1 cellular context compared by ENCODE assay signal in the genomic region with DNA sequence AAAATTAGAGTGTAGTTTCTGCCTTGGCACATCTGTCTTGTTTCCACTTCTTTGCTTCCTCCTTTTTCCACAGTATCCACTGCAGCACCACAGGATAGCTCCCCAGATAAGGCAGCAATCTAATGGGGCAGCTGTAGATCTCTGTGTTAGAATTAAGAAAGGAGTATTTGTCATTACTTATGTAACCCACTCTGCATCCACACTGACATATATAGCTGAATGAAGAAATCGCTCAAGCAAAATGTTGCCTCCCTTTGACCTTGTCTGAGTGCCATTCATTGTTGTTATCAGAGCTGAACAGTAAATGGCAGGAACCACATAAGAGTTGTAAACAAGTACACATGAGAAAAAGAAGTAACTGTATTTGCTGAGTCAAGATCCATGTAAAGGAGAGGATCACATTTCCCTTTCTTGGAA.
TF ChIP-seq lines count a peak whose summit lies in the region.

No MANE protein-coding gene starts in this region.

TF ChIP-seq in K562, 482 proteins besides CTCF, POLR2A, EP300 and RAD21 (continued from another document and continues in another):
- peak; percentile 54; the same call in 1 of the 2 replicates for TF ChIP-seq ZNF589 (CRISPR knock-in tag; IDR thresholded peaks at IDR 0.05; ENCODE audit: low read depth)
- TF ChIP-seq, protein P1, sequence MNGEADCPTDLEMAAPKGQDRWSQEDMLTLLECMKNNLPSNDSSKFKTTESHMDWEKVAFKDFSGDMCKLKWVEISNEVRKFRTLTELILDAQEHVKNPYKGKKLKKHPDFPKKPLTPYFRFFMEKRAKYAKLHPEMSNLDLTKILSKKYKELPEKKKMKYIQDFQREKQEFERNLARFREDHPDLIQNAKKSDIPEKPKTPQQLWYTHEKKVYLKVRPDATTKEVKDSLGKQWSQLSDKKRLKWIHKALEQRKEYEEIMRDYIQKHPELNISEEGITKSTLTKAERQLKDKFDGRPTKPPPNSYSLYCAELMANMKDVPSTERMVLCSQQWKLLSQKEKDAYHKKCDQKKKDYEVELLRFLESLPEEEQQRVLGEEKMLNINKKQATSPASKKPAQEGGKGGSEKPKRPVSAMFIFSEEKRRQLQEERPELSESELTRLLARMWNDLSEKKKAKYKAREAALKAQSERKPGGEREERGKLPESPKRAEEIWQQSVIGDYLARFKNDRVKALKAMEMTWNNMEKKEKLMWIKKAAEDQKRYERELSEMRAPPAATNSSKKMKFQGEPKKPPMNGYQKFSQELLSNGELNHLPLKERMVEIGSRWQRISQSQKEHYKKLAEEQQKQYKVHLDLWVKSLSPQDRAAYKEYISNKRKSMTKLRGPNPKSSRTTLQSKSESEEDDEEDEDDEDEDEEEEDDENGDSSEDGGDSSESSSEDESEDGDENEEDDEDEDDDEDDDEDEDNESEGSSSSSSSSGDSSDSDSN (IDR thresholded peaks at IDR 0.05; ENCODE audit: borderline replicate concordance in 1 of 2, low read depth in 2 of 2, low read length in 2 of 2) = no peak
- TF ChIP-seq ZNF324 (CRISPR knock-in tag; IDR thresholded peaks at IDR 0.05) = no peak
- no peak for TF ChIP-seq ZNF445 (CRISPR knock-in tag; IDR thresholded peaks at IDR 0.05; ENCODE audit: low read depth)
- no peak for TF ChIP-seq ZNF507 (tag; conservative IDR thresholded peaks at IDR 0.05)
- no peak for TF ChIP-seq E2F8 (IDR thresholded peaks at IDR 0.05; ENCODE audit: low read depth, partially characterized antibody)
- TF ChIP-seq TAL1 (IDR thresholded peaks at IDR 0.05) = peak; percentile 87
- TF ChIP-seq SMAD2 (IDR thresholded peaks at IDR 0.05; ENCODE audit: low read depth, low read length) = no peak
- no peak for TF ChIP-seq CHD2 (IDR thresholded peaks at IDR 0.05; ENCODE audit: low read depth, low read length)
- no peak for TF ChIP-seq NCOA4 (IDR thresholded peaks at IDR 0.05; ENCODE audit: partially characterized antibody)
- no peak for TF ChIP-seq ZNF124 (CRISPR knock-in tag; IDR thresholded peaks at IDR 0.05)
- no peak for TF ChIP-seq RBBP5 (IDR thresholded peaks at IDR 0.05; ENCODE audit: borderline replicate concordance, insufficient read depth, low read length, poor library complexity, severe bottlenecking)
- TF ChIP-seq TRIM24 (IDR thresholded peaks at IDR 0.05) = peak; percentile 77 to 83
- TF ChIP-seq MAFG (tag; conservative IDR thresholded peaks at IDR 0.05) = peak; percentile 83
- TF ChIP-seq, protein P2, sequence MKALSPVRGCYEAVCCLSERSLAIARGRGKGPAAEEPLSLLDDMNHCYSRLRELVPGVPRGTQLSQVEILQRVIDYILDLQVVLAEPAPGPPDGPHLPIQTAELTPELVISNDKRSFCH (CRISPR knock-in tag; IDR thresholded peaks at IDR 0.05) = no peak
- TF ChIP-seq, protein P2 (tag; IDR thresholded peaks at IDR 0.05) = peak; percentile 81
- TF ChIP-seq, protein P3, sequence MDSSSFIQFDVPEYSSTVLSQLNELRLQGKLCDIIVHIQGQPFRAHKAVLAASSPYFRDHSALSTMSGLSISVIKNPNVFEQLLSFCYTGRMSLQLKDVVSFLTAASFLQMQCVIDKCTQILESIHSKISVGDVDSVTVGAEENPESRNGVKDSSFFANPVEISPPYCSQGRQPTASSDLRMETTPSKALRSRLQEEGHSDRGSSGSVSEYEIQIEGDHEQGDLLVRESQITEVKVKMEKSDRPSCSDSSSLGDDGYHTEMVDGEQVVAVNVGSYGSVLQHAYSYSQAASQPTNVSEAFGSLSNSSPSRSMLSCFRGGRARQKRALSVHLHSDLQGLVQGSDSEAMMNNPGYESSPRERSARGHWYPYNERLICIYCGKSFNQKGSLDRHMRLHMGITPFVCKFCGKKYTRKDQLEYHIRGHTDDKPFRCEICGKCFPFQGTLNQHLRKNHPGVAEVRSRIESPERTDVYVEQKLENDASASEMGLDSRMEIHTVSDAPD (CRISPR knock-in tag; IDR thresholded peaks at IDR 0.05) = no peak
- TF ChIP-seq ARHGAP35 (IDR thresholded peaks at IDR 0.05; ENCODE audit: partially characterized antibody) = no peak
- TF ChIP-seq RB1 (IDR thresholded peaks at IDR 0.05; ENCODE audit: low read depth) = no peak
- no peak for TF ChIP-seq KDM4B (IDR thresholded peaks at IDR 0.05; ENCODE audit: borderline replicate concordance in 2 of 2, low read depth in 1 of 2)
- TF ChIP-seq JUN (IDR thresholded peaks at IDR 0.05; ENCODE audit: borderline replicate concordance, low read depth, low read length) = 0 out of 2 replicates have a peak, but pooled peaks have one; percentile 33
- TF ChIP-seq JUN (CRISPR knock-in tag; IDR thresholded peaks at IDR 0.05; ENCODE audit: borderline replicate concordance) = no peak
- TF ChIP-seq SMC3 (conservative IDR thresholded peaks at IDR 0.05; ENCODE audit: insufficient read depth, low read depth, low read length) = no peak
- no peak for TF ChIP-seq RBM14 (IDR thresholded peaks at IDR 0.05; ENCODE audit: borderline replicate concordance, insufficient read depth, low read depth, low read length)
- no peak for TF ChIP-seq ZNF253 (CRISPR knock-in tag; conservative IDR thresholded peaks at IDR 0.05)
- no peak for TF ChIP-seq ELF1 (tag; IDR thresholded peaks at IDR 0.05)
- TF ChIP-seq ZNF407 (IDR thresholded peaks at IDR 0.05; ENCODE audit: low read depth) = no peak
- no peak for TF ChIP-seq ZKSCAN1 (IDR thresholded peaks at IDR 0.05; ENCODE audit: low read depth, low read length)
- TF ChIP-seq NBN (IDR thresholded peaks at IDR 0.05; ENCODE audit: low read depth) = peak; percentile 71
- TF ChIP-seq ATF7 (IDR thresholded peaks at IDR 0.05) = peak; percentile 73; the same call in 1 of the 2 replicates
- TF ChIP-seq TAF7 (tag; IDR thresholded peaks at IDR 0.05) = no peak
- no peak for TF ChIP-seq NFYB (IDR thresholded peaks at IDR 0.05; ENCODE audit: extremely low read depth, insufficient read length)
- no peak for TF ChIP-seq DMBX1 (CRISPR knock-in tag; IDR thresholded peaks at IDR 0.05; ENCODE audit: borderline replicate concordance)
- no peak for TF ChIP-seq DEAF1 (CRISPR knock-in tag; IDR thresholded peaks at IDR 0.05)
- TF ChIP-seq, protein P4, sequence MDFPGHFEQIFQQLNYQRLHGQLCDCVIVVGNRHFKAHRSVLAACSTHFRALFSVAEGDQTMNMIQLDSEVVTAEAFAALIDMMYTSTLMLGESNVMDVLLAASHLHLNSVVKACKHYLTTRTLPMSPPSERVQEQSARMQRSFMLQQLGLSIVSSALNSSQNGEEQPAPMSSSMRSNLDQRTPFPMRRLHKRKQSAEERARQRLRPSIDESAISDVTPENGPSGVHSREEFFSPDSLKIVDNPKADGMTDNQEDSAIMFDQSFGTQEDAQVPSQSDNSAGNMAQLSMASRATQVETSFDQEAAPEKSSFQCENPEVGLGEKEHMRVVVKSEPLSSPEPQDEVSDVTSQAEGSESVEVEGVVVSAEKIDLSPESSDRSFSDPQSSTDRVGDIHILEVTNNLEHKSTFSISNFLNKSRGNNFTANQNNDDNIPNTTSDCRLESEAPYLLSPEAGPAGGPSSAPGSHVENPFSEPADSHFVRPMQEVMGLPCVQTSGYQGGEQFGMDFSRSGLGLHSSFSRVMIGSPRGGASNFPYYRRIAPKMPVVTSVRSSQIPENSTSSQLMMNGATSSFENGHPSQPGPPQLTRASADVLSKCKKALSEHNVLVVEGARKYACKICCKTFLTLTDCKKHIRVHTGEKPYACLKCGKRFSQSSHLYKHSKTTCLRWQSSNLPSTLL (IDR thresholded peaks at IDR 0.05) = no peak
- TF ChIP-seq ZNF263 (CRISPR knock-in tag; IDR thresholded peaks at IDR 0.05; ENCODE audit: borderline replicate concordance) = no peak
- TF ChIP-seq FOXA3 (CRISPR knock-in tag; conservative IDR thresholded peaks at IDR 0.05 in 1 of 2, IDR thresholded peaks at IDR 0.05 in 1 of 2) = peak in 1 of 2 experiments; percentile 84; a peak in 2 of 4 replicates
- TF ChIP-seq SMARCA5 (IDR thresholded peaks at IDR 0.05) = no peak
- TF ChIP-seq SFPQ (IDR thresholded peaks at IDR 0.05; ENCODE audit: low read depth, low read length) = no peak
